Comparison of ENCODE assay signal across 23 cellular contexts in the genomic region with DNA sequence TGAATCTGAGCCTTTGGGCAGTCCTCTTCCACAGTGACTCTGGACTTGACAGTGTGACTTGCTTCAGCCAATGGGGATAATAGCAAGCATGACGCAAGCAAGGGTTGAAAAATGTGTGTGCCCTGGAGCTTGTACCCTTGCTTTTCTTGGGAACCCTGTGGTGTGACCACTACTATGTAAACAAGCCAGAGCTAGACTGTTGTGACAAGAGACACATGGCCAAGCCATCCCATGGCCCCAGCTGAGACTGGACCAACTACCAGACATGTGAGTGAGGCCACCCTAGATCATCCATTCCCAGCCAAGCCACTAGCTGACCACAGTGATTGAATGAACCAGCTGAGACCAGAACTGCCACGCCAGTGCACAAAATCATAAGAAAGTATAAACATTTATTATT. TPM values are rescaled to one million over a fixed set of nuclear protein-coding genes. Genes with fewer than 3 reads are reported as not detected.
A peak's percentile ranks its signal among the peaks of the same experiment; 100 is the strongest.
DNase-seq lines count a peak whose midpoint lies in the region; ATAC-seq and TF ChIP-seq lines count a peak whose summit lies in the region.
"Had no signal": no experiment of that assay in that cellular context is flagged by ENCODE, and none has a peak within 500 bp of the region (broad histone marks: within the 10 kb centered on the region; RNA-seq: fewer than 3 reads in every experiment).

No MANE protein-coding gene starts in this region.

- H2BK120ac ChIP-seq in neuronal stem cell (ENCODE audit: low read depth, low read length): no peak overlapping the region

- ATAC-seq in esophagus mucosa: peak; percentile 31
- no peak for ATAC-seq in activated CD4-positive, alpha-beta T cell treated with anti-CD3 and anti-CD28 coated beads for 36 hours
- ATAC-seq: CD8-positive, alpha-beta T cell; gastrocnemius medialis; natural killer cell had no signal

- intact Hi-C loops in activated CD4-positive, alpha-beta T cell treated with anti-CD3 and anti-CD28 coated beads for 36 hours (cut with DNase I, micrococcal nuclease): no loop called here
- intact Hi-C loops in posterior vena cava (cut with DNase I) (no loop called here), prostate gland (cut with DNase I) (no loop called here)

- no peak overlapping the region for H3K4me2 ChIP-seq in neuronal stem cell (ENCODE audit: insufficient read depth, low read length, poor library complexity, severe bottlenecking)

- no peaks in the 10 kb centered on the region for H3K79me1 ChIP-seq in neuronal stem cell (ENCODE audit: low read depth, low read length)

- H3K23ac ChIP-seq in neuronal stem cell (ENCODE audit: low read depth, low read length, poor library complexity): no peak overlapping the region

- no peak overlapping the region for H3K27ac Mint-ChIP-seq in activated CD4-positive, alpha-beta T cell treated with anti-CD3 and anti-CD28 coated beads for 36 hours
- H3K27ac Mint-ChIP-seq: CD8-positive, alpha-beta T cell; natural killer cell had no signal

- DNase-seq in EL: peak; percentile 13
- peak; percentile 73 for DNase-seq in RPMI7951 (ENCODE audit: low read depth)
- no peak for DNase-seq in neuronal stem cell (ENCODE audit: low spot score)
- DNase-seq in DMS53 treated with DMSO at 0.1 percent for 48 hours (lab: John Stamatoyannopoulos, UW; ENCODE audit: unreplicated experiment): no peak
- no peak for DNase-seq in activated CD4-positive, alpha-beta T cell treated with anti-CD3 and anti-CD28 coated beads for 36 hours
- no peak for DNase-seq in posterior vena cava (ENCODE audit: low spot score)
- no peak for DNase-seq in prostate gland (ENCODE audit: low spot score)
- DNase-seq: activated CD4-positive, alpha-beta T cell treated with anti-CD3 and anti-CD28 coated beads, Interleukin-2, amount 50 U/mL, for 4 hours; activated gamma-delta T cell; caudate nucleus; CD8-positive, alpha-beta T cell; DMS79 treated with DMSO at 0.1 percent for 48 hours; dorsolateral prefrontal cortex; gastrocnemius medialis; natural killer cell; NCI-H146; NCI-H2171 treated with DMSO at 0.1 percent for 48 hours; NCI-H748 treated with DMSO at 0.1 percent for 48 hours; sigmoid colon had no signal

- no peaks in the 10 kb centered on the region for H3K27me3 ChIP-seq in neuronal stem cell (ENCODE audit: control insufficient read depth in 3 of 3, insufficient read depth in 3 of 3, low read depth in 1 of 3, low read length in 3 of 3)
- H3K27me3 ChIP-seq in prostate gland (replicated peaks; ENCODE audit: insufficient read depth): no peaks in the 10 kb centered on the region
- H3K27me3 ChIP-seq: dorsolateral prefrontal cortex, gastrocnemius medialis, sigmoid colon, suprapubic skin had no signal

- TF ChIP-seq CTCF in prostate gland (IDR thresholded peaks at IDR 0.05): no peak

- no peak overlapping the region for H3K14ac ChIP-seq in neuronal stem cell (ENCODE audit: low read length)

- CTCF ChIA-PET in activated CD4-positive, alpha-beta T cell treated with anti-CD3 and anti-CD28 coated beads for 36 hours (lab: Charles Lee): interaction anchor here (0.7 to 1.3 kb wide), 4 partner anchors 9 to 1613 kb away, joined by 3 to 4 read pairs (median 3); a partner anchor contains a TSS

- H3K4me1 Mint-ChIP-seq in activated CD4-positive, alpha-beta T cell treated with anti-CD3 and anti-CD28 coated beads for 36 hours: no peaks in the 10 kb centered on the region

- H2BK12ac ChIP-seq in neuronal stem cell (ENCODE audit: low read length): no peak overlapping the region

- H3K27ac ChIP-seq in neuronal stem cell (replicated peaks; ENCODE audit: low read length) (no peak overlapping the region), prostate gland (no peak overlapping the region)
- H3K27ac ChIP-seq: dorsolateral prefrontal cortex, gastrocnemius medialis, parathyroid adenoma, sigmoid colon, suprapubic skin had no signal

- H2AFZ ChIP-seq in neuronal stem cell (ENCODE audit: low read length): no peak overlapping the region
- H2AFZ ChIP-seq: parathyroid adenoma had no signal

- WGBS in neuronal stem cell (ENCODE audit: extremely low coverage in 2 of 2, insufficient read length in 2 of 2, insufficient replicate concordance in 1 of 2), 2 donors: no CpG with 5 or more reads among the region's 2 CpGs
- WGBS in prostate gland: 97% methylated on average over 2 of the region's 2 CpGs

- H4K8ac ChIP-seq in neuronal stem cell (ENCODE audit: low read depth, low read length): no peak overlapping the region

- H3K9me3 Mint-ChIP-seq in activated CD4-positive, alpha-beta T cell treated with anti-CD3 and anti-CD28 coated beads for 36 hours (ENCODE audit: low read depth): no peaks in the 10 kb centered on the region
- H3K9me3 Mint-ChIP-seq: CD8-positive, alpha-beta T cell; memory B cell; natural killer cell had no signal

- H3K18ac ChIP-seq in neuronal stem cell (ENCODE audit: low read length): no peak overlapping the region

- no peak overlapping the region for H3K4ac ChIP-seq in neuronal stem cell (ENCODE audit: low read length)

- no peaks in the 10 kb centered on the region for H3K4me1 ChIP-seq in neuronal stem cell (ENCODE audit: control insufficient read depth in 2 of 2, insufficient read depth in 1 of 2, low read depth in 1 of 2, low read length in 2 of 2)
- H3K4me1 ChIP-seq in prostate gland (replicated peaks): no peaks in the 10 kb centered on the region
- H3K4me1 ChIP-seq: parathyroid adenoma, sigmoid colon, suprapubic skin had no signal

- TF ChIP-seq POLR2A in prostate gland (IDR thresholded peaks at IDR 0.05): no peak

- H3K36me3 ChIP-seq in neuronal stem cell (replicated peaks in 1 of 2; ENCODE audit: control insufficient read depth in 2 of 2, insufficient read depth in 2 of 2, low read length in 2 of 2) (no peaks in the 10 kb centered on the region), prostate gland (no peaks in the 10 kb centered on the region)
- H3K36me3 ChIP-seq: gastrocnemius medialis, sigmoid colon, suprapubic skin had no signal

- H2BK5ac ChIP-seq in neuronal stem cell (ENCODE audit: low read length): no peak overlapping the region

- no peaks in the 10 kb centered on the region for H3K9me3 ChIP-seq in neuronal stem cell (replicated peaks in 1 of 2; ENCODE audit: control insufficient read depth in 2 of 2, insufficient read depth in 1 of 2, low read depth in 1 of 2, low read length in 2 of 2)
- no peaks in the 10 kb centered on the region for H3K9me3 ChIP-seq in prostate gland
- H3K9me3 ChIP-seq: gastrocnemius medialis, sigmoid colon, suprapubic skin had no signal

- no peak overlapping the region for H3K4me3 ChIP-seq in neuronal stem cell (ENCODE audit: low read length in 2 of 2)
- H3K4me3 ChIP-seq in prostate gland: no peak overlapping the region
- H3K4me3 ChIP-seq: dorsolateral prefrontal cortex, gastrocnemius medialis, sigmoid colon, suprapubic skin had no signal

- no peak overlapping the region for H3K9ac ChIP-seq in neuronal stem cell (ENCODE audit: low read depth, low read length, poor library complexity)
- H3K9ac ChIP-seq: parathyroid adenoma had no signal

- no peak overlapping the region for H4K91ac ChIP-seq in neuronal stem cell (ENCODE audit: low read depth, low read length, poor library complexity)

- H3K36me3 Mint-ChIP-seq in activated CD4-positive, alpha-beta T cell treated with anti-CD3 and anti-CD28 coated beads for 36 hours (ENCODE audit: low read depth): no peaks in the 10 kb centered on the region
- H3K36me3 Mint-ChIP-seq: CD8-positive, alpha-beta T cell; natural killer cell had no signal

- H2AK5ac ChIP-seq in neuronal stem cell (ENCODE audit: low read depth, low read length): peak overlapping the region; percentile 81

- H3K4me3 Mint-ChIP-seq in activated CD4-positive, alpha-beta T cell treated with anti-CD3 and anti-CD28 coated beads for 36 hours: no peak overlapping the region
- H3K4me3 Mint-ChIP-seq: CD8-positive, alpha-beta T cell; memory B cell; natural killer cell had no signal

- H3K27me3 Mint-ChIP-seq in activated CD4-positive, alpha-beta T cell treated with anti-CD3 and anti-CD28 coated beads for 36 hours: peaks cover 16% of the 10 kb centered on the region
- H3K27me3 Mint-ChIP-seq: memory B cell had no signal

- no peak overlapping the region for H2BK15ac ChIP-seq in neuronal stem cell (ENCODE audit: low read length)

- POLR2A ChIA-PET in activated CD4-positive, alpha-beta T cell treated with anti-CD3 and anti-CD28 coated beads for 36 hours (lab: Charles Lee): no interaction called here

RNA-seq across cellular contexts. Expression of a gene that starts 11.8 kb away (rescaled TPM):
- 55.2 and 81.3 TPM in 2 replicates for total RNA-seq in RPMI7951 (2014; rRNA removed; shearing (Covaris generic))
- total RNA-seq in esophagus mucosa: 117 TPM
- polyA plus RNA-seq in neuronal stem cell (2013, experiment 1 of 2): 7.1 TPM
- 7.4 TPM for polyA plus RNA-seq in neuronal stem cell (2013, experiment 2 of 2)
- total RNA-seq in activated CD4-positive, alpha-beta T cell treated with anti-CD3 and anti-CD28 coated beads for 36 hours: 10 to 100 TPM in 1 of 2 experiments, 1 to 10 TPM in 1; 8.0 to 12.6 TPM
- total RNA-seq in posterior vena cava: 100 to 1,000 TPM; 113 to 193 TPM
- total RNA-seq in prostate gland: 10 to 100 TPM; 66.3 to 92.0 TPM

Comparison
In these comparisons a context has a peak if more than half of its experiments do, and no peak if none do; other contexts are left out.
1. DNase-seq: peak in EL (single experiment) and RPMI7951 (single experiment); none in neuronal stem cell (single experiment), DMS53 treated with DMSO at 0.1 percent for 48 hours (single experiment), activated CD4-positive, alpha-beta T cell treated with anti-CD3 and anti-CD28 coated beads for 36 hours (single experiment), posterior vena cava (single experiment) and prostate gland (single experiment).